Comparison of ENCODE assay signal across 8 cellular contexts in the genomic region with DNA sequence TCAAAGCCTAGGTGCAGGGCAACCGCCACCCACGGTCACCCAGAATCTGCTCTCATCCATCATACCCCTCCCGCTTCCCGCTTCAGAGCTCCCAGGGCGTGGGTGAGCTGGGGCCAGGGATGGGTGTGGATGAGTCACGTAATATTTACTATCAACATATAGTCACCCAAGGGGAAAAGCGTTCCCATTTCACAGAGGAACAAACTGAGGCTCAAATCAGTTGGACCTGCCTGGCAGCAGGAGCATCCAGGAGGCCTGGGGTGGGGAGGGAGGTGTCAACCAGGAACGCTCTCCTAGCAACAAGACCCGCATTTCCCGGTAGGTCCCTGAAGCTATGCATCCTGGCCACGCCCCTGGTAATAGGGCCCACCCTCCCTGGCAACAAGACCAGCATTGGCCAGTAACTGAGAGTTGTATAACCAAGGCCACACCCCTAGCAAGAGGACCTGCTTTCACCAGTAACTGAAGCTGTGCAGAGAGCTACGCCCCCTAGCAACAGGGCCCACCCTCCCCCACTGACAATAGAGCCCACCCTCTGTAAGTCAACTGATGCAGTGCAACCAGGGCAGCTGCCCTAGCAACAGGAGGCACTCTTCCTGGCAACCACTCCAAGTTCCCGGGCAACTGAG. TPM values are rescaled to one million over a fixed set of nuclear protein-coding genes. Genes with fewer than 3 reads are reported as not detected.
A peak's percentile ranks its signal among the peaks of the same experiment; 100 is the strongest.
DNase-seq lines count a peak whose midpoint lies in the region; ATAC-seq and TF ChIP-seq lines count a peak whose summit lies in the region.

No MANE protein-coding gene starts in this region.

- TF ChIP-seq CTCF in cardiac muscle cell (IDR thresholded peaks at IDR 0.05; ENCODE audit: low read depth, low read length) (no peak), chondrocyte (IDR thresholded peaks at IDR 0.05) (no peak)

- no peak overlapping the region for H3K27ac Mint-ChIP-seq in chondrocyte (ENCODE audit: unreplicated experiment)

- peak; percentile 62 to 68 for DNase-seq in cardiac muscle cell (ENCODE audit: low read depth in 1 of 2, low spot score in 1 of 2)
- no peak for DNase-seq in cardiac septum (ENCODE audit: low spot score)
- DNase-seq in NCI-H1048 (lab: John Stamatoyannopoulos, UW): peak; percentile 92
- peak; percentile 75 for DNase-seq in hepatic stellate cell (ENCODE audit: low spot score)
- no peak for DNase-seq in chondrocyte (ENCODE audit: low spot score)
- DNase-seq in activated gamma-delta T cell (lab: John Stamatoyannopoulos, UW): no peak

- no peak overlapping the region for H3K27ac ChIP-seq in cardiac muscle cell

- H3K27me3 ChIP-seq in cardiac muscle cell: no peaks in the 10 kb centered on the region

- H3K9me3 ChIP-seq in cardiac muscle cell (ENCODE audit: low read depth): no peaks in the 10 kb centered on the region

- no peak overlapping the region for H3K4me3 Mint-ChIP-seq in chondrocyte (ENCODE audit: unreplicated experiment)

- H3K27me3 Mint-ChIP-seq in chondrocyte (ENCODE audit: low read depth): no peaks in the 10 kb centered on the region

- intact Hi-C loops in cardiac septum (cut with DNase I): no loop called here

- H3K36me3 Mint-ChIP-seq in chondrocyte (ENCODE audit: low read depth): peaks cover 4% of the 10 kb centered on the region

- H3K9me3 Mint-ChIP-seq in chondrocyte (ENCODE audit: low read depth): no peaks in the 10 kb centered on the region

- H3K36me3 ChIP-seq in cardiac muscle cell: no peaks in the 10 kb centered on the region

- no peak overlapping the region for H3K4me3 ChIP-seq in cardiac muscle cell

- peaks cover 7% of the 10 kb centered on the region for H3K4me1 Mint-ChIP-seq in chondrocyte (ENCODE audit: low read depth)

- peak; percentile 64 for ATAC-seq in SK-N-SH treated with all-trans-retinoic acid at 6 μM for 48 hours
- ATAC-seq in GM21447 (IDR thresholded peaks at IDR 0.05; ENCODE audit: unreplicated experiment): no peak

- H3K4me1 ChIP-seq in cardiac muscle cell (ENCODE audit: low read depth): no peaks in the 10 kb centered on the region

TF ChIP-seq in SK-N-SH treated with all-trans-retinoic acid at 6 μM for 48 hours, 23 proteins besides CTCF, POLR2A, EP300 and RAD21:
- TF ChIP-seq ARNTL (CRISPR knock-in tag; IDR thresholded peaks at IDR 0.05; ENCODE audit: borderline replicate concordance, low read depth) (no peak), ZNF70 (CRISPR knock-in tag; IDR thresholded peaks at IDR 0.05) (no peak), ESRRG (CRISPR knock-in tag; IDR thresholded peaks at IDR 0.05) (peak; percentile 58; the same call in 1 of the 2 replicates)

RNA-seq across cellular contexts. Expression of a gene that starts 32.7 kb away (rescaled TPM):
- total RNA-seq in cardiac muscle cell: 15.6 and 16.1 TPM in 2 replicates
- polyA plus RNA-seq in cardiac muscle cell: 21.2 and 24.2 TPM in 2 replicates
- total RNA-seq in cardiac septum: 33.3 TPM
- total RNA-seq in chondrocyte: 12.5 to 15.8 TPM (median 14.1 TPM) in 3 replicates

RNA-seq across cellular contexts. Expression of a gene that starts 32.8 kb away (rescaled TPM):
- 41.3 and 51.9 TPM in 2 replicates for total RNA-seq in cardiac muscle cell
- 33.2 and 35.8 TPM in 2 replicates for polyA plus RNA-seq in cardiac muscle cell
- total RNA-seq in cardiac septum: 97.1 TPM
- total RNA-seq in chondrocyte: 66.6 to 186 TPM (median 177 TPM) in 3 replicates

RNA-seq across cellular contexts. Expression of a gene that starts 42.3 kb away (rescaled TPM):
- total RNA-seq in cardiac muscle cell (55.5 and 64.3 TPM in 2 replicates), cardiac septum (46.8 TPM), chondrocyte (15.2 to 24.2 TPM (median 21.5 TPM) in 3 replicates)
- polyA plus RNA-seq in cardiac muscle cell: 28.8 and 40.3 TPM in 2 replicates

RNA-seq across cellular contexts. Expression of a gene that starts 46.6 kb away (rescaled TPM):
- 19.4 and 21.9 TPM in 2 replicates for total RNA-seq in cardiac muscle cell
- polyA plus RNA-seq in cardiac muscle cell: 17.5 and 18.7 TPM in 2 replicates
- 84.5 TPM for total RNA-seq in cardiac septum
- total RNA-seq in chondrocyte: 21.7 to 30.4 TPM (median 30.1 TPM) in 3 replicates

Comparison
In these comparisons a context has a peak if more than half of its experiments do, and no peak if none do; other contexts are left out.
1. DNase-seq: peak in cardiac muscle cell (2 of 2), NCI-H1048 (single experiment) and hepatic stellate cell (single experiment); none in cardiac septum (single experiment), chondrocyte (single experiment) and activated gamma-delta T cell (single experiment).